2 cellular contexts compared by ENCODE assay signal in genomic region chr12:13405961-13406703, GRCh38.
TF ChIP-seq lines count a peak whose summit lies in the region.

No MANE protein-coding gene starts in this region.

TF ChIP-seq in HCT116, 20 proteins besides CTCF, POLR2A, EP300 and RAD21 (continued from another document):
- TF ChIP-seq SIN3A (IDR thresholded peaks at IDR 0.05; ENCODE audit: low read depth) (no peak), POLR2AphosphoS5 (IDR thresholded peaks at IDR 0.05; ENCODE audit: low read depth, low read length) (no peak), JUND (IDR thresholded peaks at IDR 0.05) (no peak), CBX3 (IDR thresholded peaks at IDR 0.05; ENCODE audit: low read depth) (no peak)

TF ChIP-seq in GM12878, 131 proteins besides CTCF, POLR2A, EP300 and RAD21 (continued from another document):
- TF ChIP-seq RFX5 (IDR thresholded peaks at IDR 0.05; ENCODE audit: low read depth, low read length) (no peak), YBX1 (IDR thresholded peaks at IDR 0.05) (no peak), JUNB (IDR thresholded peaks at IDR 0.05) (no peak)
